ENCODE assay signal across 8 cellular contexts in the genomic region with DNA sequence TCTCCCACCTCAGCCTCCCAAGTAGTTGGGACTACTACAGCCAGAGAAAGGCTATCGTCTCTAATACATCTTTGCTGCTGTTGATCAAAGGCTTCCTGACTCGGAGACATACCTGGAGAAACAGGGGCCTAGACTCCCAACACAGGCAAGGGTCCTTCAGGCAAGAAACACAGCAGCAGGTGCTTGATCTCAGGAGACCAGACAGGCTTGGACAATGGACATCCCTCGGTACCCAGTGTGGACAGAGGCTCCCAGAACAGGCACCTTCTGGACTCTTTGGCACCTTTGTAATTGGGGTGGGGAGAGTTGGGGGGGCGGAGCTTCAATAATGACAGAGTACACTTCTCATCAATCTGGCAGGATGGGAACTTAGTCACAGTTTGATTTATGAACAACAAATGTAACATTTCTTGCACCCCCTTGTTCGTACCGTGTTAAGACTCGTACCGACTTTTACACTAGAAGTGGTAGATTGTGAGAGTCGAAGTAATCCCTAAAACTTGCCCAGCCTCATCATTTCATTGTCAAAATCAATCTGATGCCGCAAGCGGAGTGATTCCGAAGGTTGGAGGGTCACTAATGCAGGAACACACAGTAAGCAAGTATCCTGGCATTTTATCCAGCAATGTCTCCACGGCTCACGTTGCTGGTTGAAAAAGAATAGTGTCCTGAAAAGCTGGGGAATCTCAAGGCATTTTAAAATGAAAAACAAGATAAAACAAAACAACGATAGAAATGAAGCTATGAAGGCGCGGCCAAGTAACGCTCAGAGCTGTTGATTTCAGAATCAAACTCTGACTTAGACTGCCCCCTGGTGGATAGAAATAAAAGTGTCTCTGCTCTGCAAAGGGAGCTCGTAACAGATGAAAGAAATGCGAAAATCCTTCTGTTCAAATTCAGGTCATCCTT. TPM values are rescaled to one million over a fixed set of nuclear protein-coding genes. Genes with fewer than 3 reads are reported as not detected.
DNase-seq lines count a peak whose midpoint lies in the region; ATAC-seq, FAIRE-seq and TF ChIP-seq lines count a peak whose summit lies in the region.

No MANE protein-coding gene starts in this region.

- H3K4me3 ChIP-seq in fibroblast of lung (replicated peaks in 1 of 4; ENCODE audit: control extremely low read depth in 1 of 4, insufficient read depth in 1 of 4, low read depth in 3 of 4, low read length in 4 of 4) = no peak overlapping the region

- no peaks in the 10 kb centered on the region for H4K20me1 ChIP-seq in fibroblast of lung (ENCODE audit: control insufficient read depth, extremely low read depth, insufficient read depth, low read length)

- DNase-seq in D341Med (ENCODE audit: low spot score) = peak; percentile 72
- peak; percentile 31 for DNase-seq in GM19239 (ENCODE audit: insufficient read length, low spot score)
- peak; percentile 77 to 89 for DNase-seq in NCI-H446 (lab: John Stamatoyannopoulos, UW)
- DNase-seq in activated CD4-positive, alpha-beta memory T cell treated with anti-CD3 and anti-CD28 coated beads, Interleukin-2, amount 10 ng/mL, durations not matched to agents 7 days and 5 days = peak; percentile 23
- DNase-seq in fibroblast of lung (ENCODE audit: low read depth in 2 of 2) = peak; percentile 59 to 78
- peak; percentile 59 for DNase-seq in neural crest cell (ENCODE audit: low read depth, low spot score)
- no peak for DNase-seq in ecto neural progenitor cell (ENCODE audit: low spot score)

- H3K27ac Mint-ChIP-seq in activated CD4-positive, alpha-beta memory T cell treated with anti-CD3 and anti-CD28 coated beads, Interleukin-2, amount 10 ng/mL, durations not matched to agents 7 days and 5 days = no peak overlapping the region
- no peak overlapping the region for H3K27ac Mint-ChIP-seq in neural crest cell (ENCODE audit: unreplicated experiment)

- no peaks in the 10 kb centered on the region for H3K9me3 ChIP-seq in fibroblast of lung (ENCODE audit: control insufficient read depth, insufficient read depth, low read depth, low read length)

- H3K27me3 Mint-ChIP-seq in activated CD4-positive, alpha-beta memory T cell treated with anti-CD3 and anti-CD28 coated beads, Interleukin-2, amount 10 ng/mL, durations not matched to agents 7 days and 5 days = peaks cover 3% of the 10 kb centered on the region
- H3K27me3 Mint-ChIP-seq in neural crest cell (ENCODE audit: low read depth) = no peaks in the 10 kb centered on the region

- no peak overlapping the region for H3K27ac ChIP-seq in fibroblast of lung (ENCODE audit: insufficient read depth, low read length)

- H3K4me1 ChIP-seq in fibroblast of lung (ENCODE audit: control insufficient read depth, extremely low read depth, insufficient read depth, low read length) = no peaks in the 10 kb centered on the region

- TF ChIP-seq CTCF in fibroblast of lung (conservative IDR thresholded peaks at IDR 0.05 in 1 of 2, IDR thresholded peaks at IDR 0.05 in 1 of 2; ENCODE audit: low read depth in 1 of 2, low read length in 2 of 2) (peak; percentile 78), neural crest cell (conservative IDR thresholded peaks at IDR 0.05) (peak; percentile 93)

- no peak overlapping the region for H3K4me3 Mint-ChIP-seq in activated CD4-positive, alpha-beta memory T cell treated with anti-CD3 and anti-CD28 coated beads, Interleukin-2, amount 10 ng/mL, durations not matched to agents 7 days and 5 days
- no peak overlapping the region for H3K4me3 Mint-ChIP-seq in neural crest cell

- H3K9ac ChIP-seq in fibroblast of lung (ENCODE audit: insufficient read depth, low read length) = no peak overlapping the region

- no peaks in the 10 kb centered on the region for H3K79me2 ChIP-seq in fibroblast of lung (ENCODE audit: control insufficient read depth, insufficient read depth, low read length)

- CTCF ChIA-PET in activated CD4-positive, alpha-beta memory T cell treated with anti-CD3 and anti-CD28 coated beads, Interleukin-2, amount 10 ng/mL, durations not matched to agents 7 days and 5 days (lab: Charles Lee) = interaction anchor here (0.6 to 2.7 kb wide), 45 partner anchors 9 to 1086 kb away, joined by 3 to 49 read pairs (median 4); no protein-coding TSS in a partner anchor

- H2AFZ ChIP-seq in fibroblast of lung (ENCODE audit: low read length) = peak overlapping the region; percentile 42

- ATAC-seq in HG03354 (IDR thresholded peaks at IDR 0.05; ENCODE audit: poor library complexity, severe bottlenecking, unreplicated experiment) = peak; percentile 77

- POLR2A ChIA-PET in activated CD4-positive, alpha-beta memory T cell treated with anti-CD3 and anti-CD28 coated beads, Interleukin-2, amount 10 ng/mL, durations not matched to agents 7 days and 5 days (lab: Charles Lee) = no interaction called here

- H3K4me2 ChIP-seq in fibroblast of lung (ENCODE audit: extremely low read depth, insufficient read depth, low read length) = peak overlapping the region; percentile 59

- H3K4me1 Mint-ChIP-seq in activated CD4-positive, alpha-beta memory T cell treated with anti-CD3 and anti-CD28 coated beads, Interleukin-2, amount 10 ng/mL, durations not matched to agents 7 days and 5 days = no peaks in the 10 kb centered on the region
- H3K4me1 Mint-ChIP-seq in neural crest cell = peaks cover 11% of the 10 kb centered on the region

- no peaks in the 10 kb centered on the region for H3K27me3 ChIP-seq in fibroblast of lung (ENCODE audit: control insufficient read depth, insufficient read depth, low read length)

- H3K36me3 ChIP-seq in fibroblast of lung (ENCODE audit: control insufficient read depth, insufficient read depth, low read length) = no peaks in the 10 kb centered on the region

- H3K9me3 Mint-ChIP-seq in activated CD4-positive, alpha-beta memory T cell treated with anti-CD3 and anti-CD28 coated beads, Interleukin-2, amount 10 ng/mL, durations not matched to agents 7 days and 5 days = no peaks in the 10 kb centered on the region
- H3K9me3 Mint-ChIP-seq in neural crest cell = no peaks in the 10 kb centered on the region

- FAIRE-seq in GM19239 (lab: Jason Lieb, UNC) = peak; percentile 81

- H3K36me3 Mint-ChIP-seq in activated CD4-positive, alpha-beta memory T cell treated with anti-CD3 and anti-CD28 coated beads, Interleukin-2, amount 10 ng/mL, durations not matched to agents 7 days and 5 days (ENCODE audit: low read depth) = no peaks in the 10 kb centered on the region
- no peaks in the 10 kb centered on the region for H3K36me3 Mint-ChIP-seq in neural crest cell (ENCODE audit: low read depth)

RNA-seq across cellular contexts. Expression of gene STK32A, which starts 46.4 kb away (rescaled TPM):
- total RNA-seq in activated CD4-positive, alpha-beta memory T cell treated with anti-CD3 and anti-CD28 coated beads, Interleukin-2, amount 10 ng/mL, durations not matched to agents 7 days and 5 days = not detected
- total RNA-seq in fibroblast of lung (2.5 and 2.8 TPM in 2 replicates), neural crest cell (0.28 and 0.61 TPM in 2 replicates)
- polyA plus RNA-seq in fibroblast of lung = 0.16 and 0.30 TPM in 2 replicates
- 0.14 and 0.23 TPM in 2 replicates for polyA plus RNA-seq in fibroblast of lung (2012)
- not detected in 2 replicates for polyA minus RNA-seq in fibroblast of lung (ENCODE audit: low replicate concordance)
